ENCODE assay signal across 22 cellular contexts in genomic region chr12:28040251-28040650, GRCh38.
DNase-seq lines count a peak whose midpoint lies in the region; ATAC-seq, FAIRE-seq and TF ChIP-seq lines count a peak whose summit lies in the region.
"Had no signal": no experiment of that assay in that cellular context is flagged by ENCODE, and none has a peak within 500 bp of the region (broad histone marks: within the 10 kb centered on the region; RNA-seq: fewer than 3 reads in every experiment).

No MANE protein-coding gene starts in this region.

- H3K36me3 Mint-ChIP-seq in Calu3 (ENCODE audit: insufficient read depth, unreplicated experiment), result no peaks in the 10 kb centered on the region
- H3K36me3 Mint-ChIP-seq: CD4-positive, alpha-beta memory T cell; T-cell had no signal

- no peak overlapping the region for H3K9ac ChIP-seq in K562 (ENCODE audit: insufficient read depth in 1 of 2, low read depth in 2 of 2, low read length in 2 of 2)
- H3K9ac ChIP-seq: BLaER1 treated with 17β-estradiol and CSF1 and Interleukin-3, amounts not matched to agents 10 nM and 100 nM had no signal

- TF ChIP-seq EP300 in K562 (IDR thresholded peaks at IDR 0.05; ENCODE audit: low read length), result no peak

- H3K27me3 ChIP-seq in K562 (ENCODE audit: control insufficient read depth in 2 of 2, insufficient read depth in 2 of 2, low read length in 2 of 2), result no peaks in the 10 kb centered on the region
- H3K27me3 ChIP-seq: BLaER1 treated with 17β-estradiol and CSF1 and Interleukin-3, amounts not matched to agents 10 nM and 100 nM; Peyer's patch; SJCRH30 had no signal

- no TSS peak for BruUV-seq in K562 (replicated peaks; lab: Mats Ljungman, UMichigan)
- no TSS peak for BruUV-seq in Calu3 (replicated peaks; lab: Mats Ljungman, UMichigan)

- no peak for ATAC-seq in K562
- no peak for ATAC-seq in GM21526 (IDR thresholded peaks at IDR 0.05; ENCODE audit: low FRiP score, unreplicated experiment)
- ATAC-seq: HepG2, T-cell had no signal

- no peak overlapping the region for H3K4me3 ChIP-seq in K562
- H3K4me3 ChIP-seq: BLaER1 treated with 17β-estradiol and CSF1 and Interleukin-3, amounts not matched to agents 10 nM and 100 nM; Peyer's patch; SJCRH30 had no signal

- no peaks in the 10 kb centered on the region for H4K20me1 ChIP-seq in K562 (replicated peaks; ENCODE audit: control insufficient read depth, insufficient read depth, low read length)
- H4K20me1 ChIP-seq: BLaER1 treated with 17β-estradiol and CSF1 and Interleukin-3, amounts not matched to agents 10 nM and 100 nM had no signal

- intact Hi-C loops in K562 (cut with micrococcal nuclease), result no loop called here
- intact Hi-C loops in Calu3 (cut with micrococcal nuclease; ENCODE audit: unreplicated experiment), result no loop called here

- TF ChIP-seq RAD21 in K562 (CRISPR knock-in tag; conservative IDR thresholded peaks at IDR 0.05 in 1 of 2, IDR thresholded peaks at IDR 0.05 in 1 of 2), result no peak

- no peak for FAIRE-seq in K562 (lab: Jason Lieb, UNC)
- FAIRE-seq in GM12891 (lab: Jason Lieb, UNC), result no peak
- FAIRE-seq: HepG2 had no signal

- TF ChIP-seq POLR2A in K562 (conservative IDR thresholded peaks at IDR 0.05), result no peak
- TF ChIP-seq POLR2A in GM12891 (IDR thresholded peaks at IDR 0.05; ENCODE audit: low read depth, low read length), result no peak

- no peaks in the 10 kb centered on the region for H3K9me3 ChIP-seq in K562 (replicated peaks; ENCODE audit: control insufficient read depth, insufficient read depth, low read depth, low read length)
- H3K9me3 ChIP-seq: BLaER1 treated with 17β-estradiol and CSF1 and Interleukin-3, amounts not matched to agents 10 nM and 100 nM; Caco-2; Peyer's patch; SJCRH30 had no signal

- H3K79me2 ChIP-seq in K562 (ENCODE audit: control insufficient read depth, insufficient read depth, low read length), result no peaks in the 10 kb centered on the region

- in situ Hi-C loops in K562 (cut with MboI), result no loop called here

- DNase-seq in DMS 273 treated with DMSO at 0.1 percent for 48 hours (lab: John Stamatoyannopoulos, UW), result peak; percentile 78
- peak; percentile 73 for DNase-seq in NCI-H446 treated with DMSO at 0.1 percent for 48 hours (lab: John Stamatoyannopoulos, UW)
- no peak for DNase-seq in K562 (ENCODE audit: extremely low read depth in 1 of 4, low spot score in 3 of 4)
- DNase-seq in GM12891 (ENCODE audit: insufficient read length, low spot score), result no peak
- DNase-seq in Calu3, result no peak
- DNase-seq in NCI-H1436 (lab: John Stamatoyannopoulos, UW), result no peak
- DNase-seq: Caco-2; CD4-positive, alpha-beta memory T cell; EL; GF-D8; H9; HFFc6; NCI-H1092 treated with DMSO at 0.1 percent for 48 hours; NCI-H146; NCI-H2081; Peyer's patch; SJCRH30; T-cell had no signal

- no peak overlapping the region for H3K27ac ChIP-seq in K562 (ENCODE audit: extremely low read depth, low read depth, low read length)
- H3K27ac ChIP-seq: BLaER1 treated with 17β-estradiol and CSF1 and Interleukin-3, amounts not matched to agents 10 nM and 100 nM; HL-60; Peyer's patch; SJCRH30 had no signal

- no peaks in the 10 kb centered on the region for H3K27me3 Mint-ChIP-seq in Calu3 (ENCODE audit: unreplicated experiment)

- 54% methylated on average over 2 of the region's 2 CpGs for WGBS in K562 (ENCODE audit: insufficient coverage, low coverage, missing lambda C conversion rate)

- H3K4me3 Mint-ChIP-seq in Calu3 (ENCODE audit: low read depth, unreplicated experiment), result no peak overlapping the region
- H3K4me3 Mint-ChIP-seq: CD4-positive, alpha-beta memory T cell; H9; HFFc6; T-cell had no signal

- no peak overlapping the region for H3K27ac Mint-ChIP-seq in Calu3 (ENCODE audit: unreplicated experiment)
- H3K27ac Mint-ChIP-seq: CD4-positive, alpha-beta memory T cell; HFFc6; T-cell had no signal

- no peaks in the 10 kb centered on the region for H3K9me1 ChIP-seq in K562 (ENCODE audit: control insufficient read depth, insufficient read depth, low read length)

- H3K36me3 ChIP-seq in K562 (ENCODE audit: control insufficient read depth, insufficient read depth, low read length), result no peaks in the 10 kb centered on the region
- H3K36me3 ChIP-seq: BLaER1 treated with 17β-estradiol and CSF1 and Interleukin-3, amounts not matched to agents 10 nM and 100 nM; Peyer's patch; SJCRH30 had no signal

- TF ChIP-seq CTCF in K562 (IDR thresholded peaks at IDR 0.05 in 2 of 3, conservative IDR thresholded peaks at IDR 0.05 in 1 of 3; ENCODE audit: insufficient read depth in 2 of 3, low read depth in 1 of 3, low read length in 3 of 3), result no peak
- no peak for TF ChIP-seq CTCF in Calu3 (IDR thresholded peaks at IDR 0.05; ENCODE audit: unreplicated experiment)

- H3K4me2 ChIP-seq in K562 (ENCODE audit: insufficient read depth, low read length), result no peak overlapping the region
- H3K4me2 ChIP-seq: BLaER1 treated with 17β-estradiol and CSF1 and Interleukin-3, amounts not matched to agents 10 nM and 100 nM had no signal

- POLR2A ChIA-PET in K562 (lab: Yijun Ruan, JAX), result interaction anchor here (0.5 kb wide), 1 partner anchor 9 kb away, joined by 4 read pairs; no protein-coding TSS in a partner anchor

- peaks cover 0 to 5% of the 10 kb centered on the region in 2 experiments; a peak in 3 of 5 replicates for H3K4me1 ChIP-seq in K562 (replicated peaks in 1 of 2; ENCODE audit: control insufficient read depth in 2 of 2, insufficient read depth in 2 of 2, low read length in 2 of 2)
- H3K4me1 ChIP-seq: BLaER1 treated with 17β-estradiol and CSF1 and Interleukin-3, amounts not matched to agents 10 nM and 100 nM; Caco-2; Peyer's patch had no signal

- peak overlapping the region; percentile 25; the same call in 1 of the 2 replicates for H2AFZ ChIP-seq in K562 (ENCODE audit: low read depth, low read length)

- CTCF ChIA-PET in K562 (lab: Yijun Ruan, JAX; ENCODE audit: low intra/inter-chr PET ratio) (no interaction called here), Calu3 (lab: Charles Lee) (no interaction called here)

- H3K4me1 Mint-ChIP-seq in Calu3 (ENCODE audit: low read depth, unreplicated experiment), result no peaks in the 10 kb centered on the region
- H3K4me1 Mint-ChIP-seq: CD4-positive, alpha-beta memory T cell; T-cell had no signal

- H3K9me3 Mint-ChIP-seq in Calu3 (ENCODE audit: low read depth, unreplicated experiment), result no peaks in the 10 kb centered on the region
- H3K9me3 Mint-ChIP-seq: H9, HFFc6 had no signal

TF ChIP-seq in K562, 482 proteins besides CTCF, POLR2A, EP300 and RAD21:
- TF ChIP-seq PHF20 (IDR thresholded peaks at IDR 0.05; ENCODE audit: partially characterized antibody) (no peak), RBFOX2 (IDR thresholded peaks at IDR 0.05; ENCODE audit: low read depth, low read length) (no peak), FOXK2 (conservative IDR thresholded peaks at IDR 0.05 in 1 of 2, IDR thresholded peaks at IDR 0.05 in 1 of 2; ENCODE audit: low read depth in 2 of 2) (no peak)
TF ChIP-seq in K562: peak in this region for 0.

TF ChIP-seq in GM12891, 5 proteins besides CTCF, POLR2A, EP300 and RAD21:
- no peak for TF ChIP-seq POLR2AphosphoS5 (IDR thresholded peaks at IDR 0.05; ENCODE audit: low read depth, low read length)
TF ChIP-seq in GM12891: peak in this region for 0.

Comparison
In these comparisons a context has a peak if more than half of its experiments do, and no peak if none do; other contexts are left out.
1. DNase-seq: peak in DMS 273 treated with DMSO at 0.1 percent for 48 hours (single experiment) and NCI-H446 treated with DMSO at 0.1 percent for 48 hours (single experiment); none in K562 (0 of 4), GM12891 (single experiment), Calu3 (single experiment) and NCI-H1436 (single experiment).